In genomic region chr7:78434281-78434680, GRCh38 we compare ENCODE assay signal across 21 cellular contexts.
DNase-seq lines count a peak whose midpoint lies in the region; ATAC-seq and TF ChIP-seq lines count a peak whose summit lies in the region.
"Had no signal": no experiment of that assay in that cellular context is flagged by ENCODE, and none has a peak within 500 bp of the region (broad histone marks: within the 10 kb centered on the region; RNA-seq: fewer than 3 reads in every experiment).

No MANE protein-coding gene starts in this region.

- H3K27me3 ChIP-seq in H7 (ENCODE audit: control insufficient read depth, insufficient read depth, low read length): no peaks in the 10 kb centered on the region
- H3K27me3 ChIP-seq: body of pancreas, MG63 had no signal

- H3K4me3 Mint-ChIP-seq in osteocyte (ENCODE audit: unreplicated experiment): no peak overlapping the region
- H3K4me3 Mint-ChIP-seq: activated CD4-positive, alpha-beta memory T cell treated with anti-CD3 and anti-CD28 coated beads for 36 hours; dendritic cell treated with granulocyte-macrophage colony-stimulating factor and Interleukin-4, amounts not matched to agents 40 ng/mL and 50 ng/mL, for 4 days; stimulated activated naive CD8-positive, alpha-beta T cell treated with anti-CD3 and anti-CD28 coated beads, Interleukin-15, Interleukin-2, amounts not matched to agents 100 ng/mL and 50 ng/mL, for 24 hours; T-helper 1 cell treated with Interleukin-12 subunit alpha and Interleukin-12 subunit beta and Interleukin-4 antibody, amounts not matched to agents 30 μg/mL and 1 μg/mL, for 36 hours had no signal

- H3K27ac ChIP-seq in cingulate gyrus (ENCODE audit: low read depth, low read length): peak overlapping the region; percentile 62
- H3K27ac ChIP-seq: body of pancreas had no signal

- no peak for ATAC-seq in GM21529 (IDR thresholded peaks at IDR 0.05; ENCODE audit: unreplicated experiment)
- ATAC-seq in HG03039 (IDR thresholded peaks at IDR 0.05; ENCODE audit: unreplicated experiment): no peak
- ATAC-seq: body of pancreas had no signal

- H3K4me1 Mint-ChIP-seq in osteocyte (ENCODE audit: unreplicated experiment): peaks cover 5% of the 10 kb centered on the region

- H3K9me3 Mint-ChIP-seq in osteocyte (ENCODE audit: unreplicated experiment): no peaks in the 10 kb centered on the region
- H3K9me3 Mint-ChIP-seq: activated CD4-positive, alpha-beta memory T cell treated with anti-CD3 and anti-CD28 coated beads for 36 hours; dendritic cell treated with granulocyte-macrophage colony-stimulating factor and Interleukin-4, amounts not matched to agents 40 ng/mL and 50 ng/mL, for 4 days; stimulated activated naive CD8-positive, alpha-beta T cell treated with anti-CD3 and anti-CD28 coated beads, Interleukin-15, Interleukin-2, amounts not matched to agents 100 ng/mL and 50 ng/mL, for 24 hours; T-helper 1 cell treated with Interleukin-12 subunit alpha and Interleukin-12 subunit beta and Interleukin-4 antibody, amounts not matched to agents 30 μg/mL and 1 μg/mL, for 36 hours had no signal

- no peaks in the 10 kb centered on the region for H3K27me3 Mint-ChIP-seq in osteocyte (ENCODE audit: unreplicated experiment)
- H3K27me3 Mint-ChIP-seq: activated CD4-positive, alpha-beta memory T cell treated with anti-CD3 and anti-CD28 coated beads for 36 hours; dendritic cell treated with granulocyte-macrophage colony-stimulating factor and Interleukin-4, amounts not matched to agents 40 ng/mL and 50 ng/mL, for 4 days had no signal

- no peaks in the 10 kb centered on the region for H3K36me3 ChIP-seq in H7 (replicated peaks; ENCODE audit: control insufficient read depth, insufficient read depth, low read length)
- H3K36me3 ChIP-seq: MG63 had no signal

- no peaks in the 10 kb centered on the region for H3K36me3 Mint-ChIP-seq in osteocyte (ENCODE audit: unreplicated experiment)
- H3K36me3 Mint-ChIP-seq: activated CD4-positive, alpha-beta memory T cell treated with anti-CD3 and anti-CD28 coated beads for 36 hours had no signal

- TF ChIP-seq CTCF in osteocyte (IDR thresholded peaks at IDR 0.05): peak; percentile 27

- DNase-seq in H7 (peak; percentile 6), NCI-H69 (lab: John Stamatoyannopoulos, UW) (peak; percentile 42), osteocyte (ENCODE audit: extremely low spot score, unreplicated experiment) (no peak), NCI-H1092 treated with DMSO at 0.1 percent for 48 hours (lab: John Stamatoyannopoulos, UW) (no peak)
- DNase-seq: activated CD4-positive, alpha-beta memory T cell treated with anti-CD3 and anti-CD28 coated beads for 36 hours; activated naive CD4-positive, alpha-beta T cell treated with anti-CD3 and anti-CD28 coated beads, Interleukin-2, amount 50 U/mL, for 16 hours; activated T-cell treated with anti-CD3 and anti-CD28 coated beads, Interleukin-2, amount 50 U/mL, for 1 hour; body of pancreas; GF-D8; MG63; NCI-H187; NCI-H226; nucleus accumbens; Right ventricle myocardium superior; stimulated activated CD4-positive, alpha-beta T cell treated with anti-CD3 and anti-CD28 coated beads, Interleukin-1b, Interleukin-23, amount 100 ng/mL, for 48 hours had no signal

- H3K4me3 ChIP-seq in H7 (ENCODE audit: insufficient read depth, low read depth, low read length): no peak overlapping the region
- H3K4me3 ChIP-seq: body of pancreas, MG63 had no signal

- no peak overlapping the region for H3K27ac Mint-ChIP-seq in osteocyte (ENCODE audit: unreplicated experiment)
- H3K27ac Mint-ChIP-seq: activated CD4-positive, alpha-beta memory T cell treated with anti-CD3 and anti-CD28 coated beads for 36 hours; dendritic cell treated with granulocyte-macrophage colony-stimulating factor and Interleukin-4, amounts not matched to agents 40 ng/mL and 50 ng/mL, for 4 days; stimulated activated naive CD8-positive, alpha-beta T cell treated with anti-CD3 and anti-CD28 coated beads, Interleukin-15, Interleukin-2, amounts not matched to agents 100 ng/mL and 50 ng/mL, for 24 hours; T-helper 1 cell treated with Interleukin-12 subunit alpha and Interleukin-12 subunit beta and Interleukin-4 antibody, amounts not matched to agents 30 μg/mL and 1 μg/mL, for 36 hours had no signal

Comparison
In these comparisons a context has a peak if more than half of its experiments do, and no peak if none do; other contexts are left out.
1. DNase-seq: peak in H7 (single experiment) and NCI-H69 (single experiment); none in osteocyte (single experiment) and NCI-H1092 treated with DMSO at 0.1 percent for 48 hours (single experiment).